In the genomic region with DNA sequence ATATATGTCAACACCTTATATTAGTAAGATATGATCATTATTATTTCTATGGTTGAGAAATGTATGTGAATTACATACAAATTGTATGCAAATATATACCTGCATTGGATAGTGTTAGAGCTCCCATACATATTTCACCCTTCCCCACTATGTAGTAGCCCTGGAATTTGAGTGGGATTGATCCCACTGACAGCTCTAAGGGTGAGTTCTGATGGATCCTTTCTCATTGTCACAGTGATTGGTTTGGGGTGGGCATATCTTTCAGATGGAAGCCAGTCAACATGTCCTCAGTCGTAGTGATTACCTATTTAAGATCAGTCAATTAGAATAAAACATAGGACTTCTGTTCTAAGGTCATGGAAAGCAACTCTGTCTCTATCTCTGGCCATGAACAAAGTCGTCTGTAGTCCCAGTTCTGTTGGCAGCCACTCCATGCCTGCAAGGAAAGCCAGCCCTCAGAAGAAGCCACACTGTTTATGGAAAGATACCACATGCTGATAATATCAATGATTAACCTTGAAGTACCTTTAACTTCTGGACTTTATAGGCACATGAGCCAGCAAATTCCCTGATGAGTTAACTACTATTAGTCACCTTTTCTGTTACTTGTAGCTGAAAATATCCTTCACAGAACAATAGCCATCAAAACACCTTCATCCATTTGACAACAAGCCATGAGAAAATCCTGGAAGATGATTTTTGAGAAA, we compare ENCODE assay signal across 1 cellular context.
A peak's percentile ranks its signal among the peaks of the same experiment; 100 is the strongest.
TF ChIP-seq lines count a peak whose summit lies in the region.

No MANE protein-coding gene starts in this region.

TF ChIP-seq in A549, 52 proteins besides CTCF, POLR2A, EP300 and RAD21 (continued from another document):
- TF ChIP-seq MYC (IDR thresholded peaks at IDR 0.05; ENCODE audit: borderline replicate concordance, low read length) (no peak), EHF (CRISPR knock-in tag; IDR thresholded peaks at IDR 0.05) (no peak), FOSL2 (IDR thresholded peaks at IDR 0.05) (peak; percentile 56; the same call in 1 of the 2 replicates), FOSL2 (CRISPR knock-in tag; IDR thresholded peaks at IDR 0.05) (peak; percentile 81), HOXB13 (CRISPR knock-in tag; IDR thresholded peaks at IDR 0.05; ENCODE audit: low read depth) (no peak), HDAC2 (IDR thresholded peaks at IDR 0.05) (no peak), JUNB (IDR thresholded peaks at IDR 0.05) (peak; percentile 67), POLR2AphosphoS2 (conservative IDR thresholded peaks at IDR 0.05; ENCODE audit: low read length) (no peak), CHD4 (IDR thresholded peaks at IDR 0.05; ENCODE audit: borderline replicate concordance) (no peak), NPAS2 (CRISPR knock-in tag; IDR thresholded peaks at IDR 0.05; ENCODE audit: borderline replicate concordance) (no peak), MAFK (IDR thresholded peaks at IDR 0.05; ENCODE audit: partially characterized antibody) (peak; percentile 80), CBX8 (IDR thresholded peaks at IDR 0.05) (no peak), FOXS1 (CRISPR knock-in tag; IDR thresholded peaks at IDR 0.05) (no peak), ZFP36 (IDR thresholded peaks at IDR 0.05; ENCODE audit: borderline replicate concordance, partially characterized antibody) (no peak), MAZ (IDR thresholded peaks at IDR 0.05; ENCODE audit: borderline replicate concordance, low read depth, low read length) (no peak), JUN (IDR thresholded peaks at IDR 0.05) (no peak)
- TF ChIP-seq, protein P1, sequence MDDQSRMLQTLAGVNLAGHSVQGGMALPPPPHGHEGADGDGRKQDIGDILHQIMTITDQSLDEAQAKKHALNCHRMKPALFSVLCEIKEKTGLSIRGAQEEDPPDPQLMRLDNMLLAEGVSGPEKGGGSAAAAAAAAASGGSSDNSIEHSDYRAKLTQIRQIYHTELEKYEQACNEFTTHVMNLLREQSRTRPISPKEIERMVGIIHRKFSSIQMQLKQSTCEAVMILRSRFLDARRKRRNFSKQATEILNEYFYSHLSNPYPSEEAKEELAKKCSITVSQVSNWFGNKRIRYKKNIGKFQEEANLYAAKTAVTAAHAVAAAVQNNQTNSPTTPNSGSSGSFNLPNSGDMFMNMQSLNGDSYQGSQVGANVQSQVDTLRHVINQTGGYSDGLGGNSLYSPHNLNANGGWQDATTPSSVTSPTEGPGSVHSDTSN (IDR thresholded peaks at IDR 0.05), result no peak
- TF ChIP-seq, protein P2, sequence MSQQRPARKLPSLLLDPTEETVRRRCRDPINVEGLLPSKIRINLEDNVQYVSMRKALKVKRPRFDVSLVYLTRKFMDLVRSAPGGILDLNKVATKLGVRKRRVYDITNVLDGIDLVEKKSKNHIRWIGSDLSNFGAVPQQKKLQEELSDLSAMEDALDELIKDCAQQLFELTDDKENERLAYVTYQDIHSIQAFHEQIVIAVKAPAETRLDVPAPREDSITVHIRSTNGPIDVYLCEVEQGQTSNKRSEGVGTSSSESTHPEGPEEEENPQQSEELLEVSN (IDR thresholded peaks at IDR 0.05; ENCODE audit: borderline replicate concordance, low read depth), result no peak
- TF ChIP-seq, protein P3, sequence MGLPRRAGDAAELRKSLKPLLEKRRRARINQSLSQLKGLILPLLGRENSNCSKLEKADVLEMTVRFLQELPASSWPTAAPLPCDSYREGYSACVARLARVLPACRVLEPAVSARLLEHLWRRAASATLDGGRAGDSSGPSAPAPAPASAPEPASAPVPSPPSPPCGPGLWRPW (IDR thresholded peaks at IDR 0.05), result no peak
- TF ChIP-seq, protein P4, sequence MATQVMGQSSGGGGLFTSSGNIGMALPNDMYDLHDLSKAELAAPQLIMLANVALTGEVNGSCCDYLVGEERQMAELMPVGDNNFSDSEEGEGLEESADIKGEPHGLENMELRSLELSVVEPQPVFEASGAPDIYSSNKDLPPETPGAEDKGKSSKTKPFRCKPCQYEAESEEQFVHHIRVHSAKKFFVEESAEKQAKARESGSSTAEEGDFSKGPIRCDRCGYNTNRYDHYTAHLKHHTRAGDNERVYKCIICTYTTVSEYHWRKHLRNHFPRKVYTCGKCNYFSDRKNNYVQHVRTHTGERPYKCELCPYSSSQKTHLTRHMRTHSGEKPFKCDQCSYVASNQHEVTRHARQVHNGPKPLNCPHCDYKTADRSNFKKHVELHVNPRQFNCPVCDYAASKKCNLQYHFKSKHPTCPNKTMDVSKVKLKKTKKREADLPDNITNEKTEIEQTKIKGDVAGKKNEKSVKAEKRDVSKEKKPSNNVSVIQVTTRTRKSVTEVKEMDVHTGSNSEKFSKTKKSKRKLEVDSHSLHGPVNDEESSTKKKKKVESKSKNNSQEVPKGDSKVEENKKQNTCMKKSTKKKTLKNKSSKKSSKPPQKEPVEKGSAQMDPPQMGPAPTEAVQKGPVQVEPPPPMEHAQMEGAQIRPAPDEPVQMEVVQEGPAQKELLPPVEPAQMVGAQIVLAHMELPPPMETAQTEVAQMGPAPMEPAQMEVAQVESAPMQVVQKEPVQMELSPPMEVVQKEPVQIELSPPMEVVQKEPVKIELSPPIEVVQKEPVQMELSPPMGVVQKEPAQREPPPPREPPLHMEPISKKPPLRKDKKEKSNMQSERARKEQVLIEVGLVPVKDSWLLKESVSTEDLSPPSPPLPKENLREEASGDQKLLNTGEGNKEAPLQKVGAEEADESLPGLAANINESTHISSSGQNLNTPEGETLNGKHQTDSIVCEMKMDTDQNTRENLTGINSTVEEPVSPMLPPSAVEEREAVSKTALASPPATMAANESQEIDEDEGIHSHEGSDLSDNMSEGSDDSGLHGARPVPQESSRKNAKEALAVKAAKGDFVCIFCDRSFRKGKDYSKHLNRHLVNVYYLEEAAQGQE (IDR thresholded peaks at IDR 0.05), result no peak
TF ChIP-seq in A549: peak in this region for 6.
